ENCODE assay signal across 1 cellular context in genomic region chr17:82269138-82269881, GRCh38.
A peak's percentile ranks its signal among the peaks of the same experiment; 100 is the strongest.
TF ChIP-seq lines count a peak whose summit lies in the region.

No MANE protein-coding gene starts in this region.

TF ChIP-seq in HepG2, 621 proteins besides CTCF, POLR2A, EP300 and RAD21 (continued from another document and continues in another):
- TF ChIP-seq, protein P1, sequence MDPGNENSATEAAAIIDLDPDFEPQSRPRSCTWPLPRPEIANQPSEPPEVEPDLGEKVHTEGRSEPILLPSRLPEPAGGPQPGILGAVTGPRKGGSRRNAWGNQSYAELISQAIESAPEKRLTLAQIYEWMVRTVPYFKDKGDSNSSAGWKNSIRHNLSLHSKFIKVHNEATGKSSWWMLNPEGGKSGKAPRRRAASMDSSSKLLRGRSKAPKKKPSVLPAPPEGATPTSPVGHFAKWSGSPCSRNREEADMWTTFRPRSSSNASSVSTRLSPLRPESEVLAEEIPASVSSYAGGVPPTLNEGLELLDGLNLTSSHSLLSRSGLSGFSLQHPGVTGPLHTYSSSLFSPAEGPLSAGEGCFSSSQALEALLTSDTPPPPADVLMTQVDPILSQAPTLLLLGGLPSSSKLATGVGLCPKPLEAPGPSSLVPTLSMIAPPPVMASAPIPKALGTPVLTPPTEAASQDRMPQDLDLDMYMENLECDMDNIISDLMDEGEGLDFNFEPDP (CRISPR knock-in tag; conservative IDR thresholded peaks at IDR 0.05) = no peak
- TF ChIP-seq MYNN (CRISPR knock-in tag; IDR thresholded peaks at IDR 0.05; ENCODE audit: low read depth) (no peak), DBP (CRISPR knock-in tag; IDR thresholded peaks at IDR 0.05; ENCODE audit: not compliant biosample characterization) (no peak), TP53 (CRISPR knock-in tag; conservative IDR thresholded peaks at IDR 0.05) (no peak), CAMTA2 (CRISPR knock-in tag; IDR thresholded peaks at IDR 0.05; ENCODE audit: borderline replicate concordance) (no peak), RARA (CRISPR knock-in tag; IDR thresholded peaks at IDR 0.05) (0 out of 2 replicates have a peak, but pooled peaks have one; percentile 13), EHMT2 (IDR thresholded peaks at IDR 0.05; ENCODE audit: borderline replicate concordance, low read depth, low read length) (no peak), RAD51 (IDR thresholded peaks at IDR 0.05; ENCODE audit: borderline replicate concordance) (no peak), ZNF781 (CRISPR knock-in tag; IDR thresholded peaks at IDR 0.05; ENCODE audit: borderline replicate concordance, not compliant biosample characterization) (no peak), ARHGAP35 (CRISPR knock-in tag; IDR thresholded peaks at IDR 0.05; ENCODE audit: borderline replicate concordance) (0 out of 2 replicates have a peak, but pooled peaks have one; percentile 19), HNRNPL (IDR thresholded peaks at IDR 0.05; ENCODE audit: low read depth, low read length) (0 out of 2 replicates have a peak, but pooled peaks have one; percentile 5), ZNF33A (CRISPR knock-in tag; IDR thresholded peaks at IDR 0.05; ENCODE audit: borderline replicate concordance) (no peak), PHF5A (CRISPR knock-in tag; IDR thresholded peaks at IDR 0.05; ENCODE audit: low read depth, unreplicated experiment) (no peak), ZKSCAN8 (CRISPR knock-in tag; IDR thresholded peaks at IDR 0.05; ENCODE audit: borderline replicate concordance) (no peak), ZNF460 (CRISPR knock-in tag; IDR thresholded peaks at IDR 0.05; ENCODE audit: borderline replicate concordance) (no peak), ZNF878 (CRISPR knock-in tag; IDR thresholded peaks at IDR 0.05) (no peak), ZSCAN29 (CRISPR knock-in tag; conservative IDR thresholded peaks at IDR 0.05) (0 out of 2 replicates have a peak, but pooled peaks have one; percentile 23), FOXA1 (IDR thresholded peaks at IDR 0.05) (no peak), FOXA1 (CRISPR knock-in tag; IDR thresholded peaks at IDR 0.05) (no peak), RARG (CRISPR knock-in tag; IDR thresholded peaks at IDR 0.05; ENCODE audit: low read depth) (no peak), ZSCAN5A (CRISPR knock-in tag; IDR thresholded peaks at IDR 0.05; ENCODE audit: borderline replicate concordance) (no peak), ZNF616 (CRISPR knock-in tag; IDR thresholded peaks at IDR 0.05; ENCODE audit: low read depth) (no peak), DNMT3B (CRISPR knock-in tag; conservative IDR thresholded peaks at IDR 0.05) (no peak), ZNF17 (CRISPR knock-in tag; IDR thresholded peaks at IDR 0.05) (no peak), RBFOX2 (IDR thresholded peaks at IDR 0.05; ENCODE audit: low read depth, low read length) (peak; percentile 40), NR1H2 (CRISPR knock-in tag; IDR thresholded peaks at IDR 0.05; ENCODE audit: borderline replicate concordance, low read depth) (no peak), ZNF446 (CRISPR knock-in tag; IDR thresholded peaks at IDR 0.05) (no peak), ZNF282 (IDR thresholded peaks at IDR 0.05; ENCODE audit: partially characterized antibody) (no peak), ARID5B (CRISPR knock-in tag; IDR thresholded peaks at IDR 0.05) (no peak), ZSCAN22 (CRISPR knock-in tag; IDR thresholded peaks at IDR 0.05) (no peak), ZNF713 (CRISPR knock-in tag; IDR thresholded peaks at IDR 0.05) (no peak), EED (CRISPR knock-in tag; IDR thresholded peaks at IDR 0.05) (no peak), ZNF232 (CRISPR knock-in tag; IDR thresholded peaks at IDR 0.05; ENCODE audit: borderline replicate concordance) (0 out of 2 replicates have a peak, but pooled peaks have one; percentile 22), ZNF329 (CRISPR knock-in tag; IDR thresholded peaks at IDR 0.05; ENCODE audit: low read depth) (0 out of 2 replicates have a peak, but pooled peaks have one; percentile 17), ZNF276 (CRISPR knock-in tag; IDR thresholded peaks at IDR 0.05; ENCODE audit: low read depth) (no peak), ZNF577 (CRISPR knock-in tag; IDR thresholded peaks at IDR 0.05; ENCODE audit: borderline replicate concordance, low read depth) (no peak), GATAD2A (CRISPR knock-in tag; IDR thresholded peaks at IDR 0.05) (peak; percentile 42), ZNF512B (CRISPR knock-in tag; IDR thresholded peaks at IDR 0.05; ENCODE audit: borderline replicate concordance) (no peak), JARID2 (CRISPR knock-in tag; IDR thresholded peaks at IDR 0.05; ENCODE audit: insufficient replicate concordance) (no peak), POLR2AphosphoS5 (IDR thresholded peaks at IDR 0.05; ENCODE audit: low read depth, low read length) (peak; percentile 27; the same call in 1 of the 2 replicates), ZNF547 (CRISPR knock-in tag; IDR thresholded peaks at IDR 0.05) (no peak)
- TF ChIP-seq, protein P2, sequence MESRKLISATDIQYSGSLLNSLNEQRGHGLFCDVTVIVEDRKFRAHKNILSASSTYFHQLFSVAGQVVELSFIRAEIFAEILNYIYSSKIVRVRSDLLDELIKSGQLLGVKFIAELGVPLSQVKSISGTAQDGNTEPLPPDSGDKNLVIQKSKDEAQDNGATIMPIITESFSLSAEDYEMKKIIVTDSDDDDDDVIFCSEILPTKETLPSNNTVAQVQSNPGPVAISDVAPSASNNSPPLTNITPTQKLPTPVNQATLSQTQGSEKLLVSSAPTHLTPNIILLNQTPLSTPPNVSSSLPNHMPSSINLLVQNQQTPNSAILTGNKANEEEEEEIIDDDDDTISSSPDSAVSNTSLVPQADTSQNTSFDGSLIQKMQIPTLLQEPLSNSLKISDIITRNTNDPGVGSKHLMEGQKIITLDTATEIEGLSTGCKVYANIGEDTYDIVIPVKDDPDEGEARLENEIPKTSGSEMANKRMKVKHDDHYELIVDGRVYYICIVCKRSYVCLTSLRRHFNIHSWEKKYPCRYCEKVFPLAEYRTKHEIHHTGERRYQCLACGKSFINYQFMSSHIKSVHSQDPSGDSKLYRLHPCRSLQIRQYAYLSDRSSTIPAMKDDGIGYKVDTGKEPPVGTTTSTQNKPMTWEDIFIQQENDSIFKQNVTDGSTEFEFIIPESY (CRISPR knock-in tag; IDR thresholded peaks at IDR 0.05) = peak; percentile 92
- TF ChIP-seq, protein P3, sequence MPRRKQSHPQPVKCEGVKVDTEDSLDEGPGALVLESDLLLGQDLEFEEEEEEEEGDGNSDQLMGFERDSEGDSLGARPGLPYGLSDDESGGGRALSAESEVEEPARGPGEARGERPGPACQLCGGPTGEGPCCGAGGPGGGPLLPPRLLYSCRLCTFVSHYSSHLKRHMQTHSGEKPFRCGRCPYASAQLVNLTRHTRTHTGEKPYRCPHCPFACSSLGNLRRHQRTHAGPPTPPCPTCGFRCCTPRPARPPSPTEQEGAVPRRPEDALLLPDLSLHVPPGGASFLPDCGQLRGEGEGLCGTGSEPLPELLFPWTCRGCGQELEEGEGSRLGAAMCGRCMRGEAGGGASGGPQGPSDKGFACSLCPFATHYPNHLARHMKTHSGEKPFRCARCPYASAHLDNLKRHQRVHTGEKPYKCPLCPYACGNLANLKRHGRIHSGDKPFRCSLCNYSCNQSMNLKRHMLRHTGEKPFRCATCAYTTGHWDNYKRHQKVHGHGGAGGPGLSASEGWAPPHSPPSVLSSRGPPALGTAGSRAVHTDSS (CRISPR knock-in tag; conservative IDR thresholded peaks at IDR 0.05) = no peak
- TF ChIP-seq, protein P4, sequence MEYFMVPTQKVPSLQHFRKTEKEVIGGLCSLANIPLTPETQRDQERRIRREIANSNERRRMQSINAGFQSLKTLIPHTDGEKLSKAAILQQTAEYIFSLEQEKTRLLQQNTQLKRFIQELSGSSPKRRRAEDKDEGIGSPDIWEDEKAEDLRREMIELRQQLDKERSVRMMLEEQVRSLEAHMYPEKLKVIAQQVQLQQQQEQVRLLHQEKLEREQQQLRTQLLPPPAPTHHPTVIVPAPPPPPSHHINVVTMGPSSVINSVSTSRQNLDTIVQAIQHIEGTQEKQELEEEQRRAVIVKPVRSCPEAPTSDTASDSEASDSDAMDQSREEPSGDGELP (IDR thresholded peaks at IDR 0.05; ENCODE audit: borderline replicate concordance, low read depth) = peak; percentile 28; the same call in 1 of the 2 replicates
